13 cellular contexts compared by ENCODE assay signal in the genomic region with DNA sequence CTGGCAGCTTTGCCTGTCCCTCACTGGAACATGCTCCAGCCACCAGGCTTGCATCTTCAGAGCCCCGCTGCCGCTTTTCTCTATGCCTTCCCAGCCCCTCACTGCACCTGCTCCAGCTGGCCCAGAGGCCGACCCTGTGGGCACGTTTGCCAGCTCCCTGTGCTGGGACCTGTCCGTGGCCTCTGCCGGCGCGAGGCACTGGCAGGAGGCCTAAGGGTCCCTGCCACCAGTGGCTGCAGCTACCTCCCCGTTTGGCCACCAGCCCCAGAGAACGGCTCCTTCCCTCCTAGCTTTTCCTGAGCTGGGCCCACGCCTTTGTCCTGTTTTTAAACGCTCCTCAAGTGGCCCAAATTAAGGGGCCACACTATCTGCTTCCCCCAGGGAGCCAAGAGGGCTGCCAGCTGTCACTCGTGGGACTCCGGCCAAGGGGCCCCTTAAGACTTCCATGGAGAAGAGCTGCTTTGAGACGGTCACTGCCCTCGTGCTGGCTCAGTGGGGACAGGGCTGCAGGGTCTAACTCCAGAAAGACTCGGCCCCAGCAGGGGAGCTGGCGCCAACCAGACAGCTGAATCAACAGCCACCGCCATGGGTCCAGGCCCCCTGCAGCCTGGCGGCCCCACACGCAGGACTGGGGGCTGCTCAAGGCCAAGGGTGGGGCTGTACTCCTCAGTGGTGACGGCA. TPM values are rescaled to one million over a fixed set of nuclear protein-coding genes. Genes with fewer than 3 reads are reported as not detected.
DNase-seq lines count a peak whose midpoint lies in the region; ATAC-seq lines count a peak whose summit lies in the region.
"Had no signal": no experiment of that assay in that cellular context is flagged by ENCODE, and none has a peak within 500 bp of the region (broad histone marks: within the 10 kb centered on the region; RNA-seq: fewer than 3 reads in every experiment).

No MANE protein-coding gene starts in this region.

- no peak for ATAC-seq in GM19324 (IDR thresholded peaks at IDR 0.05; ENCODE audit: low FRiP score, unreplicated experiment)
- ATAC-seq: GM23338 had no signal

- intact Hi-C loops in posterior vena cava (cut with DNase I): no loop called here

- DNase-seq in DMS79 treated with DMSO at 0.1 percent for 48 hours (lab: John Stamatoyannopoulos, UW): peak; percentile 62
- DNase-seq in NCI-H2081 (lab: John Stamatoyannopoulos, UW): peak; percentile 91 to 96
- peak; percentile 27 for DNase-seq in cerebellum (ENCODE audit: low spot score)
- DNase-seq in posterior vena cava (ENCODE audit: low spot score): peak; percentile 76
- no peak for DNase-seq in stimulated activated naive CD4-positive, alpha-beta T cell treated with Interleukin-2 at 50 U/mL for 16 hours (lab: John Stamatoyannopoulos, UW)
- DNase-seq in NCI-H82 (lab: John Stamatoyannopoulos, UW): no peak
- DNase-seq in AG08395 (ENCODE audit: low spot score): no peak
- DNase-seq: activated CD4-positive, alpha-beta T cell treated with anti-CD3 and anti-CD28 coated beads for 48 hours; activated gamma-delta T cell treated with Interleukin-2 at 50 U/mL for 16 hours; SW 1271 had no signal

RNA-seq across cellular contexts. Expression of a gene that starts 24.6 kb away (rescaled TPM):
- total RNA-seq in cerebellum (39.7 TPM), posterior vena cava (not detected)
- total RNA-seq: CD4-positive, alpha-beta memory T cell had no signal

Comparison
In these comparisons a context has a peak if more than half of its experiments do, and no peak if none do; other contexts are left out.
1. DNase-seq: peak in DMS79 treated with DMSO at 0.1 percent for 48 hours (single experiment), NCI-H2081 (2 of 2), cerebellum (single experiment) and posterior vena cava (single experiment); none in stimulated activated naive CD4-positive, alpha-beta T cell treated with Interleukin-2 at 50 U/mL for 16 hours (single experiment), NCI-H82 (single experiment) and AG08395 (single experiment).
2. RNA of a gene that starts 24.6 kb away (total RNA-seq): 39.7 TPM in cerebellum (single experiment); not detected in posterior vena cava; every median in the first group is over 10 times any median in the second.